In the genomic region with DNA sequence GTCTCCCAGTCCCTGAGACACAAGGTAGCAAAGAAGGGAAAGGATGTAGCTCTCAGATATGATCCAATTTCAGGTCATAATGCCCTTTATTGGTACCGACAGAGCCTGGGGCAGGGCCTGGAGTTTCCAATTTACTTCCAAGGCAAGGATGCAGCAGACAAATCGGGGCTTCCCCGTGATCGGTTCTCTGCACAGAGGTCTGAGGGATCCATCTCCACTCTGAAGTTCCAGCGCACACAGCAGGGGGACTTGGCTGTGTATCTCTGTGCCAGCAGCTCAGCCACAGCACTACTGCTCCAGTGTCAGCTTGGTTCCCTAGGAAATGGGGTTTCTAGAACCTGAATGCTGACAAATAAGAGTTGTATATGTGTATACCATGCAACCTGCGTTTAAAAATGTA, we compare ENCODE assay signal across 20 cellular contexts.
A peak's percentile ranks its signal among the peaks of the same experiment; 100 is the strongest.
DNase-seq lines count a peak whose midpoint lies in the region; TF ChIP-seq lines count a peak whose summit lies in the region.
"Had no signal": no experiment of that assay in that cellular context is flagged by ENCODE, and none has a peak within 500 bp of the region (broad histone marks: within the 10 kb centered on the region; RNA-seq: fewer than 3 reads in every experiment).

No MANE protein-coding gene starts in this region.

- no peak overlapping the region for H3K27ac Mint-ChIP-seq in activated naive CD4-positive, alpha-beta T cell treated with anti-CD3 and anti-CD28 coated beads, Interleukin-2, amount 50 U/mL, for 24 hours
- H3K27ac Mint-ChIP-seq in glutamatergic neuron (ENCODE audit: unreplicated experiment), result peak overlapping the region; percentile 83
- H3K27ac Mint-ChIP-seq: HFFc6 had no signal

- no peaks in the 10 kb centered on the region for H3K27me3 ChIP-seq in ovary
- H3K27me3 ChIP-seq: BLaER1 treated with 17β-estradiol and CSF1 and Interleukin-3, amounts not matched to agents 10 nM and 100 nM had no signal

- no peaks in the 10 kb centered on the region for H3K36me3 ChIP-seq in ovary
- H3K36me3 ChIP-seq: BLaER1 treated with 17β-estradiol and CSF1 and Interleukin-3, amounts not matched to agents 10 nM and 100 nM had no signal

- H3K27ac ChIP-seq in ovary, result no peak overlapping the region
- H3K27ac ChIP-seq: 22Rv1; BLaER1 treated with 17β-estradiol and CSF1 and Interleukin-3, amounts not matched to agents 10 nM and 100 nM had no signal

- DNase-seq in NCI-H82 (lab: John Stamatoyannopoulos, UW), result peak; percentile 30
- no peak for DNase-seq in NCI-H82 treated with DMSO at 0.1 percent for 48 hours (lab: John Stamatoyannopoulos, UW; ENCODE audit: unreplicated experiment)
- no peak for DNase-seq in activated naive CD4-positive, alpha-beta T cell treated with Interleukin-2 at 50 U/mL for 16 hours
- no peak for DNase-seq in glutamatergic neuron
- no peak for DNase-seq in activated CD4-positive, CD25-positive, alpha-beta regulatory T cell (lab: John Stamatoyannopoulos, UW)
- DNase-seq in ovary, result no peak
- no peak for DNase-seq in medulla oblongata (ENCODE audit: extremely low spot score)
- DNase-seq: ACHN; Calu3; CD8-positive, alpha-beta memory T cell; HFFc6; Kasumi-1; NCI-H1694; NCI-H2081 treated with DMSO at 0.1 percent for 48 hours; NCI-H446; NCI-H526 treated with DMSO at 0.1 percent for 48 hours; SIG-M5 had no signal

- TF ChIP-seq EP300 in ovary (IDR thresholded peaks at IDR 0.05), result no peak

- no peaks in the 10 kb centered on the region for H3K9me3 Mint-ChIP-seq in activated naive CD4-positive, alpha-beta T cell treated with anti-CD3 and anti-CD28 coated beads, Interleukin-2, amount 50 U/mL, for 24 hours
- H3K9me3 Mint-ChIP-seq in glutamatergic neuron (ENCODE audit: unreplicated experiment), result peaks cover 14% of the 10 kb centered on the region
- H3K9me3 Mint-ChIP-seq: CD8-positive, alpha-beta memory T cell; HFFc6 had no signal

- 77 to 87% (median 86%) methylated on average over 6 of the region's 6 CpGs for WGBS in ovary, 3 donors

- H3K36me3 Mint-ChIP-seq in activated naive CD4-positive, alpha-beta T cell treated with anti-CD3 and anti-CD28 coated beads, Interleukin-2, amount 50 U/mL, for 24 hours, result no peaks in the 10 kb centered on the region
- no peaks in the 10 kb centered on the region for H3K36me3 Mint-ChIP-seq in glutamatergic neuron (ENCODE audit: unreplicated experiment)

- no peak for TF ChIP-seq POLR2A in ovary (IDR thresholded peaks at IDR 0.05)

- peaks cover 7% of the 10 kb centered on the region for H3K27me3 Mint-ChIP-seq in activated naive CD4-positive, alpha-beta T cell treated with anti-CD3 and anti-CD28 coated beads, Interleukin-2, amount 50 U/mL, for 24 hours
- H3K27me3 Mint-ChIP-seq in glutamatergic neuron (ENCODE audit: unreplicated experiment), result peaks cover 17% of the 10 kb centered on the region

- H3K4me1 ChIP-seq in ovary (ENCODE audit: insufficient read depth), result no peaks in the 10 kb centered on the region

- H3K4me1 Mint-ChIP-seq in activated naive CD4-positive, alpha-beta T cell treated with anti-CD3 and anti-CD28 coated beads, Interleukin-2, amount 50 U/mL, for 24 hours, result peaks cover 4% of the 10 kb centered on the region
- peaks cover 59% of the 10 kb centered on the region for H3K4me1 Mint-ChIP-seq in glutamatergic neuron (ENCODE audit: low read depth, unreplicated experiment)

- H3K4me3 ChIP-seq in ovary, result no peak overlapping the region
- H3K4me3 ChIP-seq: BLaER1 treated with 17β-estradiol and CSF1 and Interleukin-3, amounts not matched to agents 10 nM and 100 nM had no signal

- intact Hi-C loops in ovary (cut with DNase I), result no loop called here

- H3K4me3 Mint-ChIP-seq in activated naive CD4-positive, alpha-beta T cell treated with anti-CD3 and anti-CD28 coated beads, Interleukin-2, amount 50 U/mL, for 24 hours, result peak overlapping the region; percentile 24
- H3K4me3 Mint-ChIP-seq in glutamatergic neuron (ENCODE audit: unreplicated experiment), result no peak overlapping the region
- H3K4me3 Mint-ChIP-seq: HFFc6 had no signal

- TF ChIP-seq CTCF in glutamatergic neuron (IDR thresholded peaks at IDR 0.05; ENCODE audit: partially characterized antibody, unreplicated experiment) (no peak), ovary (IDR thresholded peaks at IDR 0.05) (no peak)

- H3K9me3 ChIP-seq in ovary, result no peaks in the 10 kb centered on the region
- H3K9me3 ChIP-seq: BLaER1 treated with 17β-estradiol and CSF1 and Interleukin-3, amounts not matched to agents 10 nM and 100 nM had no signal
